In the genomic region with DNA sequence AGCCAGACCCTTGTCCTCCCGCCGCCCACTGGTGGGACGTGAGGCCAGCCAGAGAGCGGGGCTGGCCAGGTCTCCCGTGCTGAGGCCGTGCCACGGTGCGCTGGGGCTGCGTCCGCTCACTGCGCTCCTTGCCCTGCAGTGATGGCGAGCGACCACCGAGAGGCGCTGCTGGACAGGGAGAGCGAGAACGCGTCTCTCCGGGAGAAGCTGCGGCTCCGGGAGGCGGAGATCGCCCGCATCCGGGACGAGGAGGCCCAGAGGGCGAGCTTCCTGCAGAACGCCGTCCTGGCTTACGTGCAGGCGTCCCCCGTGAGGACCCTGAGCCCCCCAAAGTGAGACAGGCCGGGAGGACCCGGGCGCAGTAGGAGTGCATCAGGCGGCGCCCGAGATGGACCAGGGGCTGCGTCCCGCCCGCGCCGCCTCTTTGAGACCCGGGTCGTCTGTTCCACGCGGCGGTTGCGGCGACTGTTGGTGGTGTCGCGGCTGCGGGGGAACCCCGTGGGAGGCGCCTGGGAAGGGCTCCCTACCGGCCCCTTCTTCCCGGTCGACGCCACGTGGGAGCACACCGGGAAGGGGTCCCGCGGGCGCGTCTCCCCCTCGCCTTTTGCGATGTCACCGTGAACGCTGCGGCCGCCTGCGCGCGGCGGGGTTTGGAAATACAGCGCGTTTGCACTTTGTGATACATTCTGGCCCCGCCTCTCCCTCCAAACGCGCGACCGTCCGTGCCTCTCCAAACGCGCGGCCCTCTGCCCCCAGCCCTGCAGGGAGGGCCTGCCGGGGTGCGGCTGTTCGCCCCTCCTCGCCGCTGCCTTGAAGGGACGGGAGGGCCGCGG, we compare ENCODE assay signal across 7 cellular contexts. TPM values are rescaled to one million over a fixed set of nuclear protein-coding genes. Genes with fewer than 3 reads are reported as not detected.
A peak's percentile ranks its signal among the peaks of the same experiment; 100 is the strongest.
DNase-seq lines count a peak whose midpoint lies in the region; ATAC-seq and TF ChIP-seq lines count a peak whose summit lies in the region.

No MANE protein-coding gene starts in this region.

- H3K4me1 ChIP-seq in cardiac muscle cell (ENCODE audit: low read depth) (no peaks in the 10 kb centered on the region), parathyroid adenoma (peaks cover 6% of the 10 kb centered on the region), thymus (ENCODE audit: control insufficient read depth, insufficient read depth, low read length) (peaks cover 9% of the 10 kb centered on the region)

- ATAC-seq in SK-N-SH treated with all-trans-retinoic acid at 6 μM for 48 hours, result peak; percentile 91
- ATAC-seq in activated naive CD8-positive, alpha-beta T cell treated with anti-CD3 and anti-CD28 coated beads, Interleukin-2, amount 10 ng/mL, durations not matched to agents 7 days and 5 days (ENCODE audit: low read depth), result peak; percentile 69

- peak overlapping the region; percentile 16 for H3K27ac ChIP-seq in cardiac muscle cell
- H3K27ac ChIP-seq in parathyroid adenoma, result peak overlapping the region; percentile 39
- no peak overlapping the region for H3K27ac ChIP-seq in thymus (ENCODE audit: low read depth)

- in situ Hi-C loops in GM13977 (cut with MboI; ENCODE audit: low pct_unique_long_range_greater_than_20kb, low sequenced_read_pairs, unreplicated experiment), result loop anchor here (10.0 kb wide), 1 partner anchor 134 kb away; no protein-coding TSS in a partner anchor

- POLR2A ChIA-PET in activated naive CD8-positive, alpha-beta T cell treated with anti-CD3 and anti-CD28 coated beads, Interleukin-2, amount 10 ng/mL, durations not matched to agents 7 days and 5 days (lab: Charles Lee), result interaction anchor here (0.6 to 1.7 kb wide), 12 partner anchors 7 to 287 kb away, joined by 3 to 9 read pairs (median 4); partner anchors contain the start of genes CD7, CENPX, FASN and LRRC45

- H3K9me3 ChIP-seq in cardiac muscle cell (ENCODE audit: low read depth) (no peaks in the 10 kb centered on the region), parathyroid adenoma (ENCODE audit: control insufficient read depth, low read length) (no peaks in the 10 kb centered on the region), thymus (ENCODE audit: control insufficient read depth) (no peaks in the 10 kb centered on the region)

- H3K9ac ChIP-seq in parathyroid adenoma, result no peak overlapping the region

- H3K36me3 ChIP-seq in cardiac muscle cell (no peaks in the 10 kb centered on the region), parathyroid adenoma (ENCODE audit: control insufficient read depth, insufficient read depth, low read length) (no peaks in the 10 kb centered on the region), thymus (ENCODE audit: control insufficient read depth, insufficient read depth) (peaks cover 23% of the 10 kb centered on the region)

- under 1% methylated on average over 94 of the region's 94 CpGs for WGBS in thymus

- H3K4me3 ChIP-seq in LNCaP clone FGC (ENCODE audit: low read depth, low read length) (peak overlapping the region; percentile 57), cardiac muscle cell (peak overlapping the region; percentile 77), parathyroid adenoma (ENCODE audit: low read depth, low read length) (peak overlapping the region; percentile 68), thymus (ENCODE audit: low read length) (peak overlapping the region; percentile 57)

- peaks cover 16% of the 10 kb centered on the region for H3K4me1 Mint-ChIP-seq in activated naive CD8-positive, alpha-beta T cell treated with anti-CD3 and anti-CD28 coated beads, Interleukin-2, amount 10 ng/mL, durations not matched to agents 7 days and 5 days

- peak overlapping the region; percentile 71 for H3K27ac Mint-ChIP-seq in activated naive CD8-positive, alpha-beta T cell treated with anti-CD3 and anti-CD28 coated beads, Interleukin-2, amount 10 ng/mL, durations not matched to agents 7 days and 5 days

- DNase-seq in GM13977 (ENCODE audit: low spot score) (peak; percentile 89), LNCaP clone FGC (ENCODE audit: low read depth) (peak; percentile 51), cardiac muscle cell (ENCODE audit: low read depth in 1 of 2, low spot score in 1 of 2) (peak; percentile 89 to 91)
- DNase-seq in activated naive CD8-positive, alpha-beta T cell treated with anti-CD3 and anti-CD28 coated beads, Interleukin-2, amount 10 ng/mL, durations not matched to agents 7 days and 5 days, result peak; percentile 91

- H2AFZ ChIP-seq in parathyroid adenoma, result peak overlapping the region; percentile 92

- H3K79me2 ChIP-seq in parathyroid adenoma, result no peaks in the 10 kb centered on the region

- H3K36me3 Mint-ChIP-seq in activated naive CD8-positive, alpha-beta T cell treated with anti-CD3 and anti-CD28 coated beads, Interleukin-2, amount 10 ng/mL, durations not matched to agents 7 days and 5 days, result peaks cover 13% of the 10 kb centered on the region

- H3K27me3 ChIP-seq in cardiac muscle cell (no peaks in the 10 kb centered on the region), parathyroid adenoma (ENCODE audit: control insufficient read depth, insufficient read depth, low read length) (no peaks in the 10 kb centered on the region), thymus (ENCODE audit: control insufficient read depth, insufficient read depth) (peaks cover 6% of the 10 kb centered on the region)

- H3K4me3 Mint-ChIP-seq in activated naive CD8-positive, alpha-beta T cell treated with anti-CD3 and anti-CD28 coated beads, Interleukin-2, amount 10 ng/mL, durations not matched to agents 7 days and 5 days, result peak overlapping the region; percentile 77

- TF ChIP-seq CTCF in GM13977 (IDR thresholded peaks at IDR 0.05; ENCODE audit: extremely low read depth, insufficient read depth, missing control alignments), result peak; percentile 99
- TF ChIP-seq CTCF in LNCaP clone FGC (IDR thresholded peaks at IDR 0.05; ENCODE audit: control insufficient read depth, extremely low read depth, insufficient read depth), result peak; percentile 99
- peak; percentile 39 for TF ChIP-seq CTCF in cardiac muscle cell (IDR thresholded peaks at IDR 0.05; ENCODE audit: low read depth, low read length)
- TF ChIP-seq CTCF in parathyroid adenoma (IDR thresholded peaks at IDR 0.05), result peak; percentile 93

- no peaks in the 10 kb centered on the region for H3K27me3 Mint-ChIP-seq in activated naive CD8-positive, alpha-beta T cell treated with anti-CD3 and anti-CD28 coated beads, Interleukin-2, amount 10 ng/mL, durations not matched to agents 7 days and 5 days

- H3K4me2 ChIP-seq in parathyroid adenoma (ENCODE audit: low read length), result peak overlapping the region; percentile 89

- no peaks in the 10 kb centered on the region for H3K9me3 Mint-ChIP-seq in activated naive CD8-positive, alpha-beta T cell treated with anti-CD3 and anti-CD28 coated beads, Interleukin-2, amount 10 ng/mL, durations not matched to agents 7 days and 5 days

TF ChIP-seq in SK-N-SH treated with all-trans-retinoic acid at 6 μM for 48 hours, 23 proteins besides CTCF, POLR2A, EP300 and RAD21 (continues in another document):
- TF ChIP-seq TSHZ2 (CRISPR knock-in tag; IDR thresholded peaks at IDR 0.05) (no peak), OSR1 (CRISPR knock-in tag; IDR thresholded peaks at IDR 0.05) (no peak), GLIS3 (CRISPR knock-in tag; IDR thresholded peaks at IDR 0.05) (no peak), RARB (CRISPR knock-in tag; IDR thresholded peaks at IDR 0.05) (no peak), TOX (CRISPR knock-in tag; IDR thresholded peaks at IDR 0.05; ENCODE audit: borderline replicate concordance) (no peak), TCF4 (CRISPR knock-in tag; IDR thresholded peaks at IDR 0.05; ENCODE audit: borderline replicate concordance) (no peak)

RNA-seq across cellular contexts. Expression of gene RAC3, which starts 0.8 kb away (rescaled TPM):
- 1 to 10 TPM; 6.7 to 7.6 TPM for total RNA-seq in activated naive CD8-positive, alpha-beta T cell treated with anti-CD3 and anti-CD28 coated beads, Interleukin-2, amount 10 ng/mL, durations not matched to agents 7 days and 5 days
- 58.7 and 73.7 TPM in 2 replicates for total RNA-seq in cardiac muscle cell
- 9.9 and 16.4 TPM in 2 replicates for polyA plus RNA-seq in cardiac muscle cell
- polyA plus RNA-seq in thymus, result 6.9 TPM

RNA-seq across cellular contexts. Expression of gene DCXR, which starts 6.8 kb away (rescaled TPM):
- total RNA-seq in activated naive CD8-positive, alpha-beta T cell treated with anti-CD3 and anti-CD28 coated beads, Interleukin-2, amount 10 ng/mL, durations not matched to agents 7 days and 5 days, result 100 to 1,000 TPM; 110 to 115 TPM
- 164 and 256 TPM in 2 replicates for total RNA-seq in cardiac muscle cell
- polyA plus RNA-seq in cardiac muscle cell (228 and 312 TPM in 2 replicates), thymus (101 TPM)

RNA-seq across cellular contexts. Expression of gene LRRC45, which starts 7.6 kb away (rescaled TPM):
- 10 to 100 TPM; 41.6 to 45.1 TPM for total RNA-seq in activated naive CD8-positive, alpha-beta T cell treated with anti-CD3 and anti-CD28 coated beads, Interleukin-2, amount 10 ng/mL, durations not matched to agents 7 days and 5 days
- 36.5 and 43.3 TPM in 2 replicates for total RNA-seq in cardiac muscle cell
- polyA plus RNA-seq in cardiac muscle cell (15.2 and 31.8 TPM in 2 replicates), thymus (20.7 TPM)

RNA-seq across cellular contexts. Expression of gene CENPX, which starts 8.0 kb away (rescaled TPM):
- total RNA-seq in activated naive CD8-positive, alpha-beta T cell treated with anti-CD3 and anti-CD28 coated beads, Interleukin-2, amount 10 ng/mL, durations not matched to agents 7 days and 5 days, result 10 to 100 TPM; 62.0 to 64.7 TPM
- total RNA-seq in cardiac muscle cell, result 82.9 and 108 TPM in 2 replicates
- polyA plus RNA-seq in cardiac muscle cell, result 98.2 and 129 TPM in 2 replicates
- 79.7 TPM for polyA plus RNA-seq in thymus

RNA-seq across cellular contexts. Expression of gene RFNG, which starts 20.9 kb away (rescaled TPM):
- 10 to 100 TPM; 28.7 to 28.8 TPM for total RNA-seq in activated naive CD8-positive, alpha-beta T cell treated with anti-CD3 and anti-CD28 coated beads, Interleukin-2, amount 10 ng/mL, durations not matched to agents 7 days and 5 days
- total RNA-seq in cardiac muscle cell, result 94.6 and 104 TPM in 2 replicates
- polyA plus RNA-seq in cardiac muscle cell (91.0 and 98.3 TPM in 2 replicates), thymus (45.4 TPM)

Comparison
In these comparisons a context has a peak if more than half of its experiments do, and no peak if none do; other contexts are left out.
1. CTCF ChIP-seq: peak in every context shown above with its lines; median percentile 99 in GM13977; 99 in LNCaP clone FGC; 93 in parathyroid adenoma; 39 in cardiac muscle cell.